8 cellular contexts compared by ENCODE assay signal in genomic region chr19:11881151-11881800, GRCh38. TPM values are rescaled to one million over a fixed set of nuclear protein-coding genes. Genes with fewer than 3 reads are reported as not detected.
DNase-seq lines count a peak whose midpoint lies in the region; ATAC-seq and TF ChIP-seq lines count a peak whose summit lies in the region.

No MANE protein-coding gene starts in this region.

- peaks cover 9% of the 10 kb centered on the region for H3K9me3 Mint-ChIP-seq in T-helper 2 cell treated with Interferon-gamma antibody and Interleukin-4, amounts not matched to agents 5 μg/mL and 100 μg/mL, for 36 hours

- H3K36me3 ChIP-seq in ascending aorta = no peaks in the 10 kb centered on the region
- no peaks in the 10 kb centered on the region for H3K36me3 ChIP-seq in spleen

- H3K4me3 Mint-ChIP-seq in T-helper 2 cell treated with Interferon-gamma antibody and Interleukin-4, amounts not matched to agents 5 μg/mL and 100 μg/mL, for 36 hours = no peak overlapping the region

- H3K4me1 Mint-ChIP-seq in T-helper 2 cell treated with Interferon-gamma antibody and Interleukin-4, amounts not matched to agents 5 μg/mL and 100 μg/mL, for 36 hours (ENCODE audit: low read depth) = peaks cover 2% of the 10 kb centered on the region

- H3K27me3 ChIP-seq in ascending aorta = no peaks in the 10 kb centered on the region
- H3K27me3 ChIP-seq in spleen (replicated peaks in 1 of 7) = no peaks in the 10 kb centered on the region

- intact Hi-C loops in ascending aorta (cut with DNase I) (loop anchor here (1.0 to 5.0 kb wide), 3 partner anchors 81 to 260 kb away; partner anchors contain the start of gene ZNF20), spleen (cut with DNase I; ENCODE audit: low total_unique reads) (loop anchor here (2.0 kb wide), 1 partner anchor 108 kb away; no protein-coding TSS in a partner anchor)

- H3K4me1 ChIP-seq in ascending aorta (no peaks in the 10 kb centered on the region), spleen (peaks cover 0 to 5% (median 2%) of the 10 kb centered on the region in 6 donors)

- H3K27me3 Mint-ChIP-seq in T-helper 2 cell treated with Interferon-gamma antibody and Interleukin-4, amounts not matched to agents 5 μg/mL and 100 μg/mL, for 36 hours (ENCODE audit: low read depth) = no peaks in the 10 kb centered on the region

- H3K36me3 Mint-ChIP-seq in T-helper 2 cell treated with Interferon-gamma antibody and Interleukin-4, amounts not matched to agents 5 μg/mL and 100 μg/mL, for 36 hours (ENCODE audit: low read depth) = no peaks in the 10 kb centered on the region

- H3K9me3 ChIP-seq in ascending aorta = no peaks in the 10 kb centered on the region
- peaks cover 0 to 13% (median 7%) of the 10 kb centered on the region in 8 donors for H3K9me3 ChIP-seq in spleen

- H3K27ac ChIP-seq in ascending aorta (no peak overlapping the region), spleen (no peak overlapping the region)

- TF ChIP-seq POLR2A in spleen (IDR thresholded peaks at IDR 0.05) = no peak

- H3K27ac Mint-ChIP-seq in T-helper 2 cell treated with Interferon-gamma antibody and Interleukin-4, amounts not matched to agents 5 μg/mL and 100 μg/mL, for 36 hours = no peak overlapping the region

- DNase-seq in GM04504 (ENCODE audit: low read depth) = peak; percentile 20
- DNase-seq in NCI-H1105 (lab: John Stamatoyannopoulos, UW) = peak; percentile 50
- peak; percentile 27 for DNase-seq in T-helper 2 cell treated with Interferon-gamma antibody and Interleukin-4, amounts not matched to agents 5 μg/mL and 100 μg/mL, for 36 hours (ENCODE audit: low spot score)
- no peak for DNase-seq in ascending aorta (ENCODE audit: low spot score in 2 of 2)
- DNase-seq in hepatic stellate cell (ENCODE audit: low spot score) = peak; percentile 68
- DNase-seq in spleen = peak; percentile 75
- DNase-seq in cortex of kidney (lab: John Stamatoyannopoulos, UW) = no peak

- ATAC-seq in HG03159 (IDR thresholded peaks at IDR 0.05; ENCODE audit: unreplicated experiment) = no peak

- H3K4me3 ChIP-seq in ascending aorta = no peak overlapping the region
- peak overlapping the region in 1 of 8 donors; percentile 21 for H3K4me3 ChIP-seq in spleen

- TF ChIP-seq CTCF in ascending aorta (IDR thresholded peaks at IDR 0.05) = peak; percentile 37 to 63 (median 47)
- TF ChIP-seq CTCF in spleen (IDR thresholded peaks at IDR 0.05 in 8 of 11, conservative IDR thresholded peaks at IDR 0.05 in 3 of 11) = peak; percentile 41 to 82 (median 74)

- WGBS in spleen, 5 donors = 15 to 25% (median 19%) methylated on average over 10 of the region's 10 CpGs

RNA-seq across cellular contexts. Expression of gene ZNF69, which starts 6.3 kb away (rescaled TPM):
- total RNA-seq in ascending aorta (0.85 TPM), spleen (10 to 100 TPM in 1 of 7 donors, 1 to 10 TPM in 6; 3.1 to 11.0 (median 5.9) TPM)
- polyA plus RNA-seq in spleen = 1 to 10 TPM; 1.8 to 3.4 (median 2.9) TPM

RNA-seq across cellular contexts. Expression of gene ZNF439, which starts 32.8 kb away (rescaled TPM):
- 2.3 TPM for total RNA-seq in ascending aorta
- total RNA-seq in spleen = 10 to 100 TPM; 14.1 to 19.4 (median 15.9) TPM
- 10 to 100 TPM; 10.2 to 16.7 (median 11.3) TPM for polyA plus RNA-seq in spleen

RNA-seq across cellular contexts. Expression of gene ZNF700, which starts 43.6 kb away (rescaled TPM):
- total RNA-seq in ascending aorta = 4.4 TPM
- total RNA-seq in spleen = 10 to 100 TPM; 20.1 to 34.0 (median 25.5) TPM
- 10 to 100 TPM; 12.2 to 31.7 (median 14.8) TPM for polyA plus RNA-seq in spleen

Comparison
In these comparisons a context has a peak if more than half of its experiments do, and no peak if none do; other contexts are left out.
1. DNase-seq: peak in GM04504 (single experiment), NCI-H1105 (single experiment), T-helper 2 cell treated with Interferon-gamma antibody and Interleukin-4, amounts not matched to agents 5 μg/mL and 100 μg/mL, for 36 hours (single experiment), hepatic stellate cell (single experiment) and spleen (single experiment); none in ascending aorta (0 of 2) and cortex of kidney (single experiment).